ENCODE assay signal across 18 cellular contexts in the genomic region with DNA sequence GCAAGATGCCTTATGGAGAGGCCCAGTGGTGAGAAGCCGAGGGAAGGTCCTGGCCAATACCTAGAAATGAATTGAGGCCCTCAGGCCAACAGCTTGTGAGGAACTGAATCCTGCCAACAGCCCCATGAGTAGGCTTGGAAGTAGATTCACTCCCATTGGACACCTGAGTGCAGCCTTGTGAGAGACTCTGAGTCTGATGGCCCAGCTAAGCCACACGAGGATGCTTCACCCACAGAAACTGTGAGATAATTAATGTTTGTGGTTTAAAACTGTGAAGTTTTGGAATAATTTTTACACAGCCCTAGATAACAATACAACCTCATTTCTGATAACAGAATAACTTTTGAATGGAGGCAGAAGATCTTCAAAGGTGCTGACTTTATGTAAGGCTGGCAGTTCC.
DNase-seq lines count a peak whose midpoint lies in the region; ATAC-seq, FAIRE-seq and TF ChIP-seq lines count a peak whose summit lies in the region.
"Had no signal": no experiment of that assay in that cellular context is flagged by ENCODE, and none has a peak within 500 bp of the region (broad histone marks: within the 10 kb centered on the region; RNA-seq: fewer than 3 reads in every experiment).

No MANE protein-coding gene starts in this region.

- H3K27me3 ChIP-seq in KMS-11 (ENCODE audit: insufficient read depth, low read depth) (no peaks in the 10 kb centered on the region), GM12878 (replicated peaks in 1 of 2; ENCODE audit: control insufficient read depth in 2 of 2, insufficient read depth in 2 of 2, low read length in 1 of 2) (no peaks in the 10 kb centered on the region)
- H3K27me3 ChIP-seq: BLaER1 had no signal

- no peak overlapping the region for H3K27ac Mint-ChIP-seq in activated CD4-positive, alpha-beta T cell treated with anti-CD3 and anti-CD28 coated beads for 36 hours
- H3K27ac Mint-ChIP-seq: H9 had no signal

- H3K36me3 ChIP-seq in KMS-11 (ENCODE audit: insufficient read depth) (no peaks in the 10 kb centered on the region), OCI-LY7 (ENCODE audit: insufficient read depth, low read length) (no peaks in the 10 kb centered on the region), GM12878 (ENCODE audit: control insufficient read depth in 2 of 2, insufficient read depth in 2 of 2, low read length in 1 of 2) (no peaks in the 10 kb centered on the region)
- H3K36me3 ChIP-seq: BLaER1 had no signal

- in situ Hi-C loops in GM12878 (cut with MboI), result no loop called here

- TF ChIP-seq CTCF in KMS-11 (conservative IDR thresholded peaks at IDR 0.05; ENCODE audit: low read depth, low read length), result no peak
- TF ChIP-seq CTCF in OCI-LY7 (conservative IDR thresholded peaks at IDR 0.05; ENCODE audit: low read length), result no peak
- TF ChIP-seq CTCF in GM12878 (IDR thresholded peaks at IDR 0.05 in 2 of 3, conservative IDR thresholded peaks at IDR 0.05 in 1 of 3; ENCODE audit: control insufficient read depth in 2 of 3, extremely low read depth in 1 of 3, insufficient read depth in 1 of 3, low read depth in 3 of 3, low read length in 3 of 3), result no peak

- peaks cover 10% of the 10 kb centered on the region for H3K27me3 Mint-ChIP-seq in activated CD4-positive, alpha-beta T cell treated with anti-CD3 and anti-CD28 coated beads for 36 hours

- H3K9ac ChIP-seq in KMS-11 (no peak overlapping the region), GM12878 (ENCODE audit: control insufficient read depth, insufficient read depth, low read length) (no peak overlapping the region)
- H3K9ac ChIP-seq: BLaER1 had no signal

- POLR2A ChIA-PET in OCI-LY7 (lab: Charles Lee), result interaction anchor here (0.5 to 0.9 kb wide), 4 partner anchors 9 to 390 kb away, joined by 3 read pairs; no protein-coding TSS in a partner anchor
- POLR2A ChIA-PET in GM12878 (lab: Charles Lee), result no interaction called here
- POLR2A ChIA-PET in activated CD4-positive, alpha-beta T cell treated with anti-CD3 and anti-CD28 coated beads for 36 hours (lab: Charles Lee), result no interaction called here

- H3K36me3 Mint-ChIP-seq in activated CD4-positive, alpha-beta T cell treated with anti-CD3 and anti-CD28 coated beads for 36 hours (ENCODE audit: low read depth), result no peaks in the 10 kb centered on the region
- H3K36me3 Mint-ChIP-seq: CD8-positive, alpha-beta memory T cell had no signal

- ATAC-seq in GM12878, result peak; percentile 60
- ATAC-seq in activated CD4-positive, alpha-beta T cell treated with anti-CD3 and anti-CD28 coated beads for 36 hours, result no peak

- H2AFZ ChIP-seq in KMS-11 (ENCODE audit: low read depth) (peak overlapping the region; percentile 16; the same call in 1 of the 2 replicates), OCI-LY7 (ENCODE audit: low read length) (peak overlapping the region; percentile 65; the same call in 1 of the 2 replicates), GM12878 (ENCODE audit: control insufficient read depth, low read depth, low read length) (no peak overlapping the region)

- WGBS in GM12878 (ENCODE audit: insufficient coverage, insufficient replicate concordance, low lambda C conversion rate, missing lambda C conversion rate), result 79% methylated on average over 2 of the region's 2 CpGs

- no peaks in the 10 kb centered on the region for H3K4me1 Mint-ChIP-seq in activated CD4-positive, alpha-beta T cell treated with anti-CD3 and anti-CD28 coated beads for 36 hours
- H3K4me1 Mint-ChIP-seq: CD8-positive, alpha-beta memory T cell had no signal

- no peak for TF ChIP-seq RAD21 in GM12878 (IDR thresholded peaks at IDR 0.05; ENCODE audit: insufficient read depth, low read depth, low read length)

- no peak overlapping the region; the same call in 1 of the 2 replicates for H3K27ac ChIP-seq in KMS-11
- no peak overlapping the region for H3K27ac ChIP-seq in OCI-LY7 (ENCODE audit: low read depth, low read length, poor library complexity, severe bottlenecking)
- no peak overlapping the region for H3K27ac ChIP-seq in GM12878 (ENCODE audit: control insufficient read depth, insufficient read depth)
- H3K27ac ChIP-seq: 22Rv1, BLaER1 had no signal

- no peaks in the 10 kb centered on the region for H3K9me3 ChIP-seq in OCI-LY7 (ENCODE audit: low read length)
- H3K9me3 ChIP-seq in GM12878 (replicated peaks; ENCODE audit: control insufficient read depth, insufficient read depth, low read length), result no peaks in the 10 kb centered on the region
- H3K9me3 ChIP-seq: BLaER1 had no signal

- no peaks in the 10 kb centered on the region for H3K9me3 Mint-ChIP-seq in activated CD4-positive, alpha-beta T cell treated with anti-CD3 and anti-CD28 coated beads for 36 hours (ENCODE audit: low read depth)
- H3K9me3 Mint-ChIP-seq: H9 had no signal

- H3K79me2 ChIP-seq in KMS-11 (ENCODE audit: insufficient read depth, low read depth) (no peaks in the 10 kb centered on the region), OCI-LY7 (ENCODE audit: insufficient read depth, low read depth, low read length) (no peaks in the 10 kb centered on the region), GM12878 (ENCODE audit: control insufficient read depth, insufficient read depth, low read length) (no peaks in the 10 kb centered on the region)

- BruUV-seq in OCI-LY7 (replicated peaks; lab: Mats Ljungman, UMichigan) (no TSS peak), GM12878 (replicated peaks; lab: Mats Ljungman, UMichigan) (no TSS peak)

- H3K4me2 ChIP-seq in KMS-11 (0 out of 2 replicates have a peak overlapping the region, but pooled peaks have one; percentile 13), OCI-LY7 (ENCODE audit: low read length) (no peak overlapping the region), GM12878 (ENCODE audit: control insufficient read depth, insufficient read depth) (no peak overlapping the region)
- H3K4me2 ChIP-seq: BLaER1 had no signal

- TF ChIP-seq POLR2A in GM12878 (IDR thresholded peaks at IDR 0.05; ENCODE audit: low read depth, low read length), result no peak

- TF ChIP-seq EP300 in GM12878 (IDR thresholded peaks at IDR 0.05; ENCODE audit: borderline replicate concordance in 1 of 2, control insufficient read depth in 1 of 2, low read depth in 2 of 2, low read length in 2 of 2), result no peak

- no peak for FAIRE-seq in GM12878 (lab: Jason Lieb, UNC)
- FAIRE-seq: GM18507, HTR-8/SVneo had no signal

- H3K4me1 ChIP-seq in KMS-11 (ENCODE audit: low read depth, poor library complexity, severe bottlenecking) (peaks cover 29% of the 10 kb centered on the region), OCI-LY7 (ENCODE audit: insufficient read depth, low read length, poor library complexity, severe bottlenecking) (peaks cover 12% of the 10 kb centered on the region), GM12878 (ENCODE audit: control insufficient read depth, insufficient read depth, low read length) (no peaks in the 10 kb centered on the region)
- H3K4me1 ChIP-seq: BLaER1, Caco-2 had no signal

- no peaks in the 10 kb centered on the region for H3K9me2 ChIP-seq in OCI-LY7 (ENCODE audit: insufficient read depth, low read length)

- DNase-seq in A172 (ENCODE audit: low spot score), result peak; percentile 17
- DNase-seq in OCI-LY7 (ENCODE audit: low spot score), result no peak
- no peak for DNase-seq in GM12878 (ENCODE audit: low read depth, low spot score)
- no peak for DNase-seq in activated CD4-positive, alpha-beta T cell treated with anti-CD3 and anti-CD28 coated beads for 36 hours
- DNase-seq in DMS79 (lab: John Stamatoyannopoulos, UW), result no peak
- DNase-seq in central memory CD4-positive, alpha-beta T cell, result no peak
- DNase-seq in NOMO-1 treated with dmso at 0.1 percent for 144 hours (lab: John Stamatoyannopoulos, UW; ENCODE audit: unreplicated experiment), result no peak
- DNase-seq: AML-193; Caco-2; CD8-positive, alpha-beta memory T cell; GF-D8; GOT3; H9 had no signal

- intact Hi-C loops in OCI-LY7 (cut with micrococcal nuclease; ENCODE audit: unreplicated experiment) (no loop called here), GM12878 (cut with micrococcal nuclease; ENCODE audit: unreplicated experiment) (no loop called here)
- intact Hi-C loops in activated CD4-positive, alpha-beta T cell treated with anti-CD3 and anti-CD28 coated beads for 36 hours (cut with DNase I, micrococcal nuclease), result no loop called here

- no peaks in the 10 kb centered on the region for H4K20me1 ChIP-seq in KMS-11 (ENCODE audit: insufficient read depth)
- H4K20me1 ChIP-seq in OCI-LY7 (ENCODE audit: insufficient read depth, low read length), result no peaks in the 10 kb centered on the region
- H4K20me1 ChIP-seq in GM12878 (ENCODE audit: control insufficient read depth, insufficient read depth), result no peaks in the 10 kb centered on the region
- H4K20me1 ChIP-seq: BLaER1 had no signal

- H3K4me3 Mint-ChIP-seq in activated CD4-positive, alpha-beta T cell treated with anti-CD3 and anti-CD28 coated beads for 36 hours, result no peak overlapping the region
- H3K4me3 Mint-ChIP-seq: CD8-positive, alpha-beta memory T cell; H9 had no signal

- SMC1A ChIA-PET in GM12878 (lab: Charles Lee; ENCODE audit: uncharacterized antibody, unreplicated experiment), result interaction anchor here (0.8 to 1.1 kb wide), 3 partner anchors 12 to 28 kb away, joined by 3 to 5 read pairs (median 4); no protein-coding TSS in a partner anchor

- H3K4me3 ChIP-seq in KMS-11 (IDR thresholded peaks at IDR 0.05; ENCODE audit: insufficient read depth, low read depth, low read length) (no peak overlapping the region), OCI-LY7 (ENCODE audit: low read depth, low read length, poor library complexity, severe bottlenecking) (no peak overlapping the region), GM12878 (no peak overlapping the region)
- H3K4me3 ChIP-seq: BLaER1 had no signal

- RAD21 ChIA-PET in GM12878 (lab: Charles Lee; ENCODE audit: unreplicated experiment), result no interaction called here

- CTCF ChIA-PET in OCI-LY7 (lab: Charles Lee; ENCODE audit: unreplicated experiment), result no interaction called here
- CTCF ChIA-PET in GM12878 (lab: Yijun Ruan, JAX), result interaction anchor here (0.7 to 1.2 kb wide), 4 partner anchors 9 to 125 kb away, joined by 3 to 4 read pairs (median 4); no protein-coding TSS in a partner anchor
- CTCF ChIA-PET in activated CD4-positive, alpha-beta T cell treated with anti-CD3 and anti-CD28 coated beads for 36 hours (lab: Charles Lee), result interaction anchor here (0.6 to 1.3 kb wide), 3 partner anchors 8 to 124 kb away, joined by 3 to 4 read pairs (median 4); no protein-coding TSS in a partner anchor

TF ChIP-seq in GM12878, 131 proteins besides CTCF, POLR2A, EP300 and RAD21 (continues in another document):
- TF ChIP-seq SP1 (IDR thresholded peaks at IDR 0.05; ENCODE audit: low read depth, low read length), result no peak
- TF ChIP-seq TCF3 (IDR thresholded peaks at IDR 0.05; ENCODE audit: borderline replicate concordance, insufficient read depth, low read depth, low read length), result no peak
- TF ChIP-seq SIX5 (IDR thresholded peaks at IDR 0.05; ENCODE audit: low read depth, low read length, severe bottlenecking), result no peak
- TF ChIP-seq CEBPB (IDR thresholded peaks at IDR 0.05; ENCODE audit: borderline replicate concordance in 1 of 2, low read depth in 2 of 2, low read length in 2 of 2), result no peak
- TF ChIP-seq SREBF1 (IDR thresholded peaks at IDR 0.05; ENCODE audit: low read length), result no peak
- no peak for TF ChIP-seq MEF2A (IDR thresholded peaks at IDR 0.05; ENCODE audit: insufficient read depth, low read depth, low read length)
- no peak for TF ChIP-seq ASH2L (IDR thresholded peaks at IDR 0.05; ENCODE audit: borderline replicate concordance, low read depth)
